14 cellular contexts compared by ENCODE assay signal in genomic region chr6:41784581-41785171, GRCh38. TPM values are rescaled to one million over a fixed set of nuclear protein-coding genes. Genes with fewer than 3 reads are reported as not detected.
DNase-seq lines count a peak whose midpoint lies in the region; ATAC-seq and TF ChIP-seq lines count a peak whose summit lies in the region.
"Had no signal": no experiment of that assay in that cellular context is flagged by ENCODE, and none has a peak within 500 bp of the region (broad histone marks: within the 10 kb centered on the region; RNA-seq: fewer than 3 reads in every experiment).

No MANE protein-coding gene starts in this region.

- peaks cover 52% of the 10 kb centered on the region for H3F3A ChIP-seq in PC-9 (ENCODE audit: insufficient read depth, low read depth)

- H2AFZ ChIP-seq in PC-9 = no peak overlapping the region

- POLR2A ChIA-PET in PC-9 (lab: Charles Lee; ENCODE audit: unreplicated experiment) = interaction anchor here (0.5 to 0.7 kb wide), 13 partner anchors 10 to 1642 kb away, joined by 3 to 15 read pairs (median 5); partner anchors contain the start of genes ABCC10, KLHDC3 and MEA1

- CTCF ChIA-PET in PC-9 (lab: Charles Lee) = interaction anchor here (0.5 to 1.6 kb wide), 8 partner anchors 48 to 430 kb away, joined by 3 to 10 read pairs (median 6); partner anchors contain the start of genes BYSL, MED20 and TAF8

- TF ChIP-seq CTCF in PC-9 (conservative IDR thresholded peaks at IDR 0.05) (no peak), glutamatergic neuron (IDR thresholded peaks at IDR 0.05; ENCODE audit: partially characterized antibody, unreplicated experiment) (no peak), type B pancreatic cell (conservative IDR thresholded peaks at IDR 0.05) (no peak), mucosa of descending colon (IDR thresholded peaks at IDR 0.05) (no peak)

- H3K4me3 Mint-ChIP-seq in activated naive CD4-positive, alpha-beta T cell treated with anti-CD3 and anti-CD28 coated beads, Interleukin-2, amount 50 U/mL, for 24 hours = peak overlapping the region; percentile 60
- H3K4me3 Mint-ChIP-seq in glutamatergic neuron (ENCODE audit: unreplicated experiment) = peak overlapping the region; percentile 17
- peak overlapping the region; percentile 82 for H3K4me3 Mint-ChIP-seq in type B pancreatic cell

- H3K9me3 ChIP-seq in PC-9 (ENCODE audit: insufficient read depth, low read depth) = no peaks in the 10 kb centered on the region
- no peaks in the 10 kb centered on the region for H3K9me3 ChIP-seq in mucosa of descending colon
- H3K9me3 ChIP-seq: colonic mucosa had no signal

- H3K36me3 ChIP-seq in PC-9 (ENCODE audit: low read depth) (peaks cover 8% of the 10 kb centered on the region), mucosa of descending colon (ENCODE audit: low read depth) (no peaks in the 10 kb centered on the region)
- H3K36me3 ChIP-seq: colonic mucosa had no signal

- H3K9me3 Mint-ChIP-seq in activated naive CD4-positive, alpha-beta T cell treated with anti-CD3 and anti-CD28 coated beads, Interleukin-2, amount 50 U/mL, for 24 hours = no peaks in the 10 kb centered on the region
- no peaks in the 10 kb centered on the region for H3K9me3 Mint-ChIP-seq in activated naive CD4-positive, alpha-beta T cell treated with anti-CD3 and anti-CD28 coated beads, Interleukin-2, amount 50 U/mL, for 72 hours
- peaks cover 5% of the 10 kb centered on the region for H3K9me3 Mint-ChIP-seq in glutamatergic neuron (ENCODE audit: unreplicated experiment)
- H3K9me3 Mint-ChIP-seq in type B pancreatic cell = no peaks in the 10 kb centered on the region
- H3K9me3 Mint-ChIP-seq: mesothelial cell of epicardium had no signal

- no peak overlapping the region for H3K4me3 ChIP-seq in PC-9
- H3K4me3 ChIP-seq in mucosa of descending colon = no peak overlapping the region
- H3K4me3 ChIP-seq: colonic mucosa had no signal

- H4K20me1 ChIP-seq in PC-9 (ENCODE audit: insufficient read depth) = no peaks in the 10 kb centered on the region; the same call in 1 of the 2 replicates

- H3K9me2 ChIP-seq in PC-9 (ENCODE audit: insufficient read depth) = no peaks in the 10 kb centered on the region

- H3K27me3 Mint-ChIP-seq in activated naive CD4-positive, alpha-beta T cell treated with anti-CD3 and anti-CD28 coated beads, Interleukin-2, amount 50 U/mL, for 24 hours = no peaks in the 10 kb centered on the region
- peaks cover 12% of the 10 kb centered on the region for H3K27me3 Mint-ChIP-seq in glutamatergic neuron (ENCODE audit: unreplicated experiment)
- peaks cover 11% of the 10 kb centered on the region for H3K27me3 Mint-ChIP-seq in type B pancreatic cell

- H3K27me3 ChIP-seq in PC-9 (ENCODE audit: insufficient read depth, low read depth) = no peaks in the 10 kb centered on the region
- H3K27me3 ChIP-seq: colonic mucosa had no signal

- no peak for DNase-seq in activated naive CD4-positive, alpha-beta T cell treated with anti-CD3 and anti-CD28 coated beads, Interleukin-2, amount 50 U/mL, for 72 hours (ENCODE audit: low spot score in 2 of 2)
- DNase-seq in PC-9 = peak; percentile 68 to 90
- no peak for DNase-seq in glutamatergic neuron
- DNase-seq in type B pancreatic cell (ENCODE audit: extremely low spot score, unreplicated experiment) = no peak
- no peak for DNase-seq in mucosa of descending colon
- DNase-seq: colonic mucosa; head of caudate nucleus; stimulated activated CD4-positive, alpha-beta T cell treated with anti-CD3 and anti-CD28 coated beads, Interleukin-12 subunit alpha, Interleukin-12 subunit beta, amount 100 ng/mL, for 4 hours; stimulated activated naive CD4-positive, alpha-beta T cell had no signal

- H3K27ac Mint-ChIP-seq in activated naive CD4-positive, alpha-beta T cell treated with anti-CD3 and anti-CD28 coated beads, Interleukin-2, amount 50 U/mL, for 24 hours = no peak overlapping the region
- H3K27ac Mint-ChIP-seq in activated naive CD4-positive, alpha-beta T cell treated with anti-CD3 and anti-CD28 coated beads, Interleukin-2, amount 50 U/mL, for 72 hours = no peak overlapping the region
- no peak overlapping the region for H3K27ac Mint-ChIP-seq in glutamatergic neuron (ENCODE audit: unreplicated experiment)
- H3K27ac Mint-ChIP-seq in type B pancreatic cell = peak overlapping the region; percentile 82
- H3K27ac Mint-ChIP-seq: mesothelial cell of epicardium had no signal

- peaks cover 28% of the 10 kb centered on the region for H3K79me2 ChIP-seq in PC-9 (ENCODE audit: low read depth)

- peaks cover 1% of the 10 kb centered on the region for H3K36me3 Mint-ChIP-seq in activated naive CD4-positive, alpha-beta T cell treated with anti-CD3 and anti-CD28 coated beads, Interleukin-2, amount 50 U/mL, for 24 hours
- peaks cover 17 to 20% of the 10 kb centered on the region in 2 donors for H3K36me3 Mint-ChIP-seq in activated naive CD4-positive, alpha-beta T cell treated with anti-CD3 and anti-CD28 coated beads, Interleukin-2, amount 50 U/mL, for 72 hours
- H3K36me3 Mint-ChIP-seq in glutamatergic neuron (ENCODE audit: unreplicated experiment) (no peaks in the 10 kb centered on the region), type B pancreatic cell (no peaks in the 10 kb centered on the region)

- peaks cover 17% of the 10 kb centered on the region for H3K4me1 Mint-ChIP-seq in activated naive CD4-positive, alpha-beta T cell treated with anti-CD3 and anti-CD28 coated beads, Interleukin-2, amount 50 U/mL, for 24 hours
- peaks cover 2% of the 10 kb centered on the region for H3K4me1 Mint-ChIP-seq in glutamatergic neuron (ENCODE audit: low read depth, unreplicated experiment)
- H3K4me1 Mint-ChIP-seq in type B pancreatic cell (ENCODE audit: unreplicated experiment) = peaks cover 25% of the 10 kb centered on the region

- peak overlapping the region; percentile 90 for H3K4me2 ChIP-seq in PC-9

- BruUV-seq in PC-9 (replicated peaks; lab: Mats Ljungman, UMichigan) = no TSS peak

- intact Hi-C loops in PC-9 (cut with micrococcal nuclease; ENCODE audit: unreplicated experiment) (loop anchor here (5.0 to 10.0 kb wide), 3 partner anchors 153 to 1093 kb away; partner anchors contain the start of genes PRPH2 and RPL7L1), mucosa of descending colon (cut with DNase I, micrococcal nuclease) (loop anchor here in 1 of 2 donors (10.0 kb wide), 1 partner anchor 260 kb away; no protein-coding TSS in a partner anchor)

- no peak for ATAC-seq in activated naive CD4-positive, alpha-beta T cell treated with anti-CD3 and anti-CD28 coated beads, Interleukin-2, amount 50 U/mL, for 72 hours
- ATAC-seq in HG03571 (IDR thresholded peaks at IDR 0.05; ENCODE audit: unreplicated experiment) = no peak
- ATAC-seq in mucosa of descending colon = no peak
- no peak for ATAC-seq in GM18868 (IDR thresholded peaks at IDR 0.05; ENCODE audit: unreplicated experiment)
- ATAC-seq: SK-N-SH treated with all-trans-retinoic acid at 6 μM for 48 hours had no signal

- peak overlapping the region; percentile 78 for H3K27ac ChIP-seq in PC-9
- H3K27ac ChIP-seq: colonic mucosa had no signal

- H3K4me1 ChIP-seq in PC-9 (replicated peaks; ENCODE audit: insufficient read depth) = peaks cover 50% of the 10 kb centered on the region
- H3K4me1 ChIP-seq in mucosa of descending colon (ENCODE audit: low read depth) = peaks cover 29% of the 10 kb centered on the region

RNA-seq across cellular contexts. Expression of gene TOMM6, which starts 2.8 kb away (rescaled TPM):
- 100 to 1,000 TPM; 182 to 301 TPM for total RNA-seq in activated naive CD4-positive, alpha-beta T cell treated with anti-CD3 and anti-CD28 coated beads, Interleukin-2, amount 50 U/mL, for 72 hours
- total RNA-seq in PC-9 (2021) = 143 and 170 TPM in 2 replicates
- total RNA-seq in glutamatergic neuron (ENCODE audit: unreplicated experiment) = 111 TPM
- 193 and 203 TPM in 2 replicates for total RNA-seq in type B pancreatic cell (ENCODE audit: low replicate concordance)
- 100 to 1,000 TPM in 1 of 3 donors, 10 to 100 TPM in 2; 96.9 to 116 (median 96.9) TPM for total RNA-seq in mucosa of descending colon

RNA-seq across cellular contexts. Expression of gene PRICKLE4, which starts 4.1 kb away (rescaled TPM):
- total RNA-seq in activated naive CD4-positive, alpha-beta T cell treated with anti-CD3 and anti-CD28 coated beads, Interleukin-2, amount 50 U/mL, for 72 hours = under 1 TPM in 1 of 2 donors, not detected in 1; 0.60 TPM
- total RNA-seq in PC-9 (2021) (8.4 and 9.2 TPM in 2 replicates), glutamatergic neuron (ENCODE audit: unreplicated experiment) (2.3 TPM), type B pancreatic cell (ENCODE audit: low replicate concordance) (2.1 and 2.8 TPM in 2 replicates), mucosa of descending colon (1 to 10 TPM; 2.7 to 6.7 (median 6.1) TPM)

RNA-seq across cellular contexts. Expression of gene FRS3, which starts 5.0 kb away (rescaled TPM):
- total RNA-seq in activated naive CD4-positive, alpha-beta T cell treated with anti-CD3 and anti-CD28 coated beads, Interleukin-2, amount 50 U/mL, for 72 hours = 1 to 10 TPM; 3.1 to 5.2 TPM
- total RNA-seq in PC-9 (2021) (4.5 and 10.4 TPM in 2 replicates), glutamatergic neuron (ENCODE audit: unreplicated experiment) (17.8 TPM), type B pancreatic cell (ENCODE audit: low replicate concordance) (2.2 and 7.0 TPM in 2 replicates), mucosa of descending colon (1 to 10 TPM; 3.6 to 7.9 (median 4.6) TPM)

RNA-seq across cellular contexts. Expression of gene PGC, which starts 37.5 kb away (rescaled TPM):
- total RNA-seq in activated naive CD4-positive, alpha-beta T cell treated with anti-CD3 and anti-CD28 coated beads, Interleukin-2, amount 50 U/mL, for 72 hours = not detected
- not detected in 2 replicates for total RNA-seq in PC-9 (2021)
- not detected for total RNA-seq in glutamatergic neuron (ENCODE audit: unreplicated experiment)
- total RNA-seq in type B pancreatic cell (ENCODE audit: low replicate concordance) = 3.5 and 56.6 TPM in 2 replicates
- total RNA-seq in mucosa of descending colon = not detected
- total RNA-seq: mesothelial cell of epicardium had no signal

RNA-seq across cellular contexts. Expression of gene TFEB, which starts 49.3 kb away (rescaled TPM):
- 10 to 100 TPM in 1 of 2 donors, 1 to 10 TPM in 1; 3.0 to 14.4 TPM for total RNA-seq in activated naive CD4-positive, alpha-beta T cell treated with anti-CD3 and anti-CD28 coated beads, Interleukin-2, amount 50 U/mL, for 72 hours
- total RNA-seq in PC-9 (2021) = 7.3 and 8.6 TPM in 2 replicates
- total RNA-seq in glutamatergic neuron (ENCODE audit: unreplicated experiment) = 3.1 TPM
- 4.6 and 6.2 TPM in 2 replicates for total RNA-seq in type B pancreatic cell (ENCODE audit: low replicate concordance)
- 10 to 100 TPM; 35.2 to 44.5 (median 40.2) TPM for total RNA-seq in mucosa of descending colon

Comparison
In these comparisons a context has a peak if more than half of its experiments do, and no peak if none do; other contexts are left out.
1. H3K4me3 Mint-ChIP-seq: peak in every context shown above with its lines; median percentile 82 in type B pancreatic cell; 60 in activated naive CD4-positive, alpha-beta T cell treated with anti-CD3 and anti-CD28 coated beads, Interleukin-2, amount 50 U/mL, for 24 hours; 17 in glutamatergic neuron.
2. DNase-seq: peak in PC-9 (2 of 2); none in activated naive CD4-positive, alpha-beta T cell treated with anti-CD3 and anti-CD28 coated beads, Interleukin-2, amount 50 U/mL, for 72 hours (0 of 2), glutamatergic neuron (single experiment), type B pancreatic cell (single experiment) and mucosa of descending colon (0 of 3).